ENCODE assay signal across 8 cellular contexts in the genomic region with DNA sequence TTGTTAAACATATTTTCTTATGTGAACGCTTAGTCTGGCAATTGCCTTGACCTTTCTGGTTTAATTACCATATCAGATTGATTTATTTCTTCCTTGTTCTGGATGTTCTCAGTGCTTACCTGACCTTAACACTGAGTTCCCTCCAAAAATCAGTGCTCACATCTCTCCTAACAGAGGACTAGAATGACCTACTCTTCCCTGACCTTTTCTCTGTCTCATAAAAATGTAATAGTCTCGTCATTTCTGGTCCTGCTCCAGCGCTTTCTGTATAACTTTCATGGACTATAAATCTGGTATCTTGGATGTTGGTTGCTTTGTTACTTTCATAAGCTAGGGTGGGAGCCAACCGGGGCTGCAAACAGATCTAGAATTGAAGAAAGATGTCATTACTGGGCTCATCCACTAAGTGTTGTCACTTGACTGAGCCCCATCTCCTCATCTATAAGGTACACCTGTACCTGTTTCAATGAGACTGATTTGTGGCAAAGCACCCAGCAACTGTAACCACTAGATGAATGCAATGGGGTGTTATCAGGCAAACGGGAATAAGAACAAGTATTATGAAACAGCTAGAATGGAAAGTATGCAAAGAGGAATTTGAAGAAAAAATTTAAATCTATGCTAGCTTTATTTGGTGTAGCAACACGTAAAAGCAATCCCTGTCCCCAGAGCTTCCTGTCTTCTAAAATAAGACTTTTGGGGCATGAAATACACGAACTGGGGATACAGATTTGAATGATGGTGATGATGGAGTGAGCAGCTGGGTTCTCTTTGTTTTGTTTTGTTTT. TPM values are rescaled to one million over a fixed set of nuclear protein-coding genes. Genes with fewer than 3 reads are reported as not detected.
DNase-seq lines count a peak whose midpoint lies in the region; ATAC-seq and TF ChIP-seq lines count a peak whose summit lies in the region.

No MANE protein-coding gene starts in this region.

- 40 to 46% methylated on average over 6 to 7 of the region's 7 CpGs for WGBS in transverse colon (ENCODE audit: low coverage in 1 of 2), 2 donors

- peak overlapping the region; percentile 63 for H3K27ac Mint-ChIP-seq in activated naive CD4-positive, alpha-beta T cell treated with anti-CD3 and anti-CD28 coated beads, Interleukin-2, amount 10 ng/mL, durations not matched to agents 7 days and 5 days
- peak overlapping the region; percentile 81 for H3K27ac Mint-ChIP-seq in activated T-helper 1 cell treated with anti-CD3 and anti-CD28 coated beads, Interleukin-12 subunit alpha, Interleukin-12 subunit beta, Interleukin-2, Interleukin-4 antibody, amounts not matched to agents 30 ng/mL and 10 ng/mL and 1 ng/mL, durations not matched to agents 14 hours and 24 hours and 36 hours

- peak overlapping the region; percentile 72 to 82 (median 75) for H3K27ac ChIP-seq in transverse colon

- no peak for DNase-seq in activated naive CD4-positive, alpha-beta T cell treated with anti-CD3 and anti-CD28 coated beads, Interleukin-2, amount 10 ng/mL, durations not matched to agents 7 days and 5 days
- no peak for DNase-seq in activated naive CD4-positive, alpha-beta T cell (lab: John Stamatoyannopoulos, UW)
- no peak for DNase-seq in activated T-helper 1 cell treated with anti-CD3 and anti-CD28 coated beads, Interleukin-12 subunit alpha, Interleukin-12 subunit beta, Interleukin-2, Interleukin-4 antibody, amounts not matched to agents 30 ng/mL and 10 ng/mL and 1 ng/mL, durations not matched to agents 14 hours and 24 hours and 36 hours (ENCODE audit: low spot score)
- peak; percentile 63 for DNase-seq in iris pigment epithelial cell (ENCODE audit: low read depth)
- DNase-seq in transverse colon = no peak
- DNase-seq in GM19238 (ENCODE audit: insufficient read length, low spot score) = no peak
- DNase-seq in HK-2 (ENCODE audit: unreplicated experiment) = no peak
- DNase-seq in left lobe of liver (ENCODE audit: low spot score) = no peak

- no peaks in the 10 kb centered on the region for H3K9me3 ChIP-seq in transverse colon

- ATAC-seq in left lobe of liver = no peak

- H3K36me3 ChIP-seq in transverse colon = no peaks in the 10 kb centered on the region

- intact Hi-C loops in activated T-helper 1 cell treated with anti-CD3 and anti-CD28 coated beads, Interleukin-12 subunit alpha, Interleukin-12 subunit beta, Interleukin-2, Interleukin-4 antibody, amounts not matched to agents 30 ng/mL and 10 ng/mL and 1 ng/mL, durations not matched to agents 14 hours and 24 hours and 36 hours (cut with micrococcal nuclease) = no loop called here
- intact Hi-C loops in transverse colon (cut with DNase I; ENCODE audit: low total_unique reads) = no loop called here

- in situ Hi-C loops in transverse colon (cut with MboI; ENCODE audit: low pct_ligation_motif_present in 1 of 4, low pct_unique_long_range_greater_than_20kb in 1 of 4, low sequenced_read_pairs in 3 of 4) = no loop called here

- CTCF ChIA-PET in activated naive CD4-positive, alpha-beta T cell treated with anti-CD3 and anti-CD28 coated beads, Interleukin-2, amount 10 ng/mL, durations not matched to agents 7 days and 5 days (lab: Charles Lee) = interaction anchor here (0.7 kb wide), 1 partner anchor 33 kb away, joined by 4 read pairs; no protein-coding TSS in a partner anchor

- H3K36me3 Mint-ChIP-seq in activated naive CD4-positive, alpha-beta T cell treated with anti-CD3 and anti-CD28 coated beads, Interleukin-2, amount 10 ng/mL, durations not matched to agents 7 days and 5 days = peaks cover 53% of the 10 kb centered on the region
- H3K36me3 Mint-ChIP-seq in activated T-helper 1 cell treated with anti-CD3 and anti-CD28 coated beads, Interleukin-12 subunit alpha, Interleukin-12 subunit beta, Interleukin-2, Interleukin-4 antibody, amounts not matched to agents 30 ng/mL and 10 ng/mL and 1 ng/mL, durations not matched to agents 14 hours and 24 hours and 36 hours (ENCODE audit: low read depth) = peaks cover 11% of the 10 kb centered on the region

- no peak for TF ChIP-seq EP300 in transverse colon (IDR thresholded peaks at IDR 0.05; ENCODE audit: low read depth)

- no peaks in the 10 kb centered on the region for H3K9me3 Mint-ChIP-seq in activated naive CD4-positive, alpha-beta T cell treated with anti-CD3 and anti-CD28 coated beads, Interleukin-2, amount 10 ng/mL, durations not matched to agents 7 days and 5 days
- no peaks in the 10 kb centered on the region for H3K9me3 Mint-ChIP-seq in activated T-helper 1 cell treated with anti-CD3 and anti-CD28 coated beads, Interleukin-12 subunit alpha, Interleukin-12 subunit beta, Interleukin-2, Interleukin-4 antibody, amounts not matched to agents 30 ng/mL and 10 ng/mL and 1 ng/mL, durations not matched to agents 14 hours and 24 hours and 36 hours

- no peak overlapping the region for H3K4me3 ChIP-seq in transverse colon

- H3K4me1 Mint-ChIP-seq in activated naive CD4-positive, alpha-beta T cell treated with anti-CD3 and anti-CD28 coated beads, Interleukin-2, amount 10 ng/mL, durations not matched to agents 7 days and 5 days = peaks cover 77% of the 10 kb centered on the region
- peaks cover 76% of the 10 kb centered on the region for H3K4me1 Mint-ChIP-seq in activated T-helper 1 cell treated with anti-CD3 and anti-CD28 coated beads, Interleukin-12 subunit alpha, Interleukin-12 subunit beta, Interleukin-2, Interleukin-4 antibody, amounts not matched to agents 30 ng/mL and 10 ng/mL and 1 ng/mL, durations not matched to agents 14 hours and 24 hours and 36 hours (ENCODE audit: low read depth)

- H3K27me3 Mint-ChIP-seq in activated naive CD4-positive, alpha-beta T cell treated with anti-CD3 and anti-CD28 coated beads, Interleukin-2, amount 10 ng/mL, durations not matched to agents 7 days and 5 days = peaks cover 33% of the 10 kb centered on the region
- H3K27me3 Mint-ChIP-seq in activated T-helper 1 cell treated with anti-CD3 and anti-CD28 coated beads, Interleukin-12 subunit alpha, Interleukin-12 subunit beta, Interleukin-2, Interleukin-4 antibody, amounts not matched to agents 30 ng/mL and 10 ng/mL and 1 ng/mL, durations not matched to agents 14 hours and 24 hours and 36 hours (ENCODE audit: insufficient read depth) = no peaks in the 10 kb centered on the region

- H3K4me3 Mint-ChIP-seq in activated naive CD4-positive, alpha-beta T cell treated with anti-CD3 and anti-CD28 coated beads, Interleukin-2, amount 10 ng/mL, durations not matched to agents 7 days and 5 days = peak overlapping the region; percentile 89
- peak overlapping the region; percentile 93 for H3K4me3 Mint-ChIP-seq in activated T-helper 1 cell treated with anti-CD3 and anti-CD28 coated beads, Interleukin-12 subunit alpha, Interleukin-12 subunit beta, Interleukin-2, Interleukin-4 antibody, amounts not matched to agents 30 ng/mL and 10 ng/mL and 1 ng/mL, durations not matched to agents 14 hours and 24 hours and 36 hours

- H3K27me3 ChIP-seq in transverse colon = peaks cover 33% of the 10 kb centered on the region

- peaks cover 3 to 56% (median 25%) of the 10 kb centered on the region in 4 donors for H3K4me1 ChIP-seq in transverse colon

- no peak for TF ChIP-seq CTCF in transverse colon (IDR thresholded peaks at IDR 0.05)

- TF ChIP-seq POLR2A in transverse colon (IDR thresholded peaks at IDR 0.05) = no peak

RNA-seq across cellular contexts. Expression of a gene that starts 2.4 kb away (rescaled TPM):
- 250 and 256 TPM in 2 replicates for total RNA-seq in activated T-helper 1 cell treated with anti-CD3 and anti-CD28 coated beads, Interleukin-12 subunit alpha, Interleukin-12 subunit beta, Interleukin-2, Interleukin-4 antibody, amounts not matched to agents 30 ng/mL and 10 ng/mL and 1 ng/mL, durations not matched to agents 14 hours and 24 hours and 36 hours
- total RNA-seq in transverse colon = 10 to 100 TPM in 1 of 4 donors, 1 to 10 TPM in 3; 2.7 to 28.8 (median 3.9) TPM
- total RNA-seq in left lobe of liver = 113 TPM

RNA-seq across cellular contexts. Expression of a gene that starts 13.7 kb away (rescaled TPM):
- total RNA-seq in activated T-helper 1 cell treated with anti-CD3 and anti-CD28 coated beads, Interleukin-12 subunit alpha, Interleukin-12 subunit beta, Interleukin-2, Interleukin-4 antibody, amounts not matched to agents 30 ng/mL and 10 ng/mL and 1 ng/mL, durations not matched to agents 14 hours and 24 hours and 36 hours = 92.3 and 97.7 TPM in 2 replicates
- 10 to 100 TPM in 1 of 4 donors, 1 to 10 TPM in 3; 2.2 to 13.8 (median 3.7) TPM for total RNA-seq in transverse colon
- 34.6 TPM for total RNA-seq in left lobe of liver

RNA-seq across cellular contexts. Expression of a gene that starts 37.8 kb away (rescaled TPM):
- total RNA-seq in activated T-helper 1 cell treated with anti-CD3 and anti-CD28 coated beads, Interleukin-12 subunit alpha, Interleukin-12 subunit beta, Interleukin-2, Interleukin-4 antibody, amounts not matched to agents 30 ng/mL and 10 ng/mL and 1 ng/mL, durations not matched to agents 14 hours and 24 hours and 36 hours = 147 and 149 TPM in 2 replicates
- total RNA-seq in transverse colon (1 to 10 TPM in 3 of 4 donors, under 1 TPM in 1; 1.00 to 9.4 (median 4.5) TPM), left lobe of liver (5.1 TPM)

RNA-seq across cellular contexts. Expression of a gene that starts 38.1 kb away (rescaled TPM):
- 164 and 166 TPM in 2 replicates for total RNA-seq in activated T-helper 1 cell treated with anti-CD3 and anti-CD28 coated beads, Interleukin-12 subunit alpha, Interleukin-12 subunit beta, Interleukin-2, Interleukin-4 antibody, amounts not matched to agents 30 ng/mL and 10 ng/mL and 1 ng/mL, durations not matched to agents 14 hours and 24 hours and 36 hours
- total RNA-seq in transverse colon (10 to 100 TPM in 3 of 4 donors, 1 to 10 TPM in 1; 8.2 to 34.7 (median 23.7) TPM), left lobe of liver (58.5 TPM)

Comparison
In these comparisons a context has a peak if more than half of its experiments do, and no peak if none do; other contexts are left out.
1. RNA of a gene that starts 37.8 kb away (total RNA-seq): 147 to 149 TPM in activated T-helper 1 cell treated with anti-CD3 and anti-CD28 coated beads, Interleukin-12 subunit alpha, Interleukin-12 subunit beta, Interleukin-2, Interleukin-4 antibody, amounts not matched to agents 30 ng/mL and 10 ng/mL and 1 ng/mL, durations not matched to agents 14 hours and 24 hours and 36 hours; 5.1 TPM in left lobe of liver (single experiment) and 1.00 to 9.4 TPM in transverse colon; every median in the first group is over 10 times any median in the second.